8 cellular contexts compared by ENCODE assay signal in the genomic region with DNA sequence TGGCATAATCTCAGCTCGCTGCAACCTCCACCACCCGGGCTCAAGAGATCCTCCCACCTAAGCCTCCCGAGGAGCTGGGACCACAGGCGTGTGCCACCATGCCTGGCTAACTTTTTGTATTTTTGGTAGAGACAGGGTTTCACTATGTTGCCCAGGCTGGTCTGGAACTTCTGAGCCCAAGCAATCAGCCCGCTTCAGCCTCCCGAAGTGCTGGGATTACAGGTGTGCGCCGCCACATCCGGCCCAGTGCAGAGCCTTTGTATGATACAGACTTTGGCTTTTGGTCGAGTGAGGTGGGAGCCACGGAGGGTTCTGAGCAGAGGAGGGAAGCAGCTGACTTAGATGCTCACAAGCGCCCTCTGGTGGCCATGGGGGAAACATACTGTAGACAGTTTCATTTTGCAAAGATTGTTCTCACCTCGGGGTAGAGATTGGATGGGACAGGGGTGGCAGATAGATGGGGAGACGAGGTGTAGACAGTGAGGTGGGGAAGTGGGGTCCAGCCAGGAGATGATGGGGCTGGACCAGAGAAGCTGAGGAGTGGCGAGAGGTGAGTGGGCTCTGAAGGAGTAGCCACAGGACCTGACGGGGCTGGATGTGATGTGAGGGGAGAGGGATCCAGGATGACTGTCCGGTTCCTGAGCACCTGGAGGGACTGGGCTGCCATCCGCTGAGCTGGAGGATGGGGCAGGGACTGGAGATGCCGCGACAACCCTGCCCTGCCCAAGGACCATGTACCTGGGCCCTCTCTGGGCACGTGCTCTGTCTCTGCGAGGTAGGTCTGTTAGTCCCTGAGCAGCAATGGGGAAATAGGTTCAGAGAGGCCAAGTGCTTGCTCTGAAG.
DNase-seq lines count a peak whose midpoint lies in the region; ATAC-seq, FAIRE-seq and TF ChIP-seq lines count a peak whose summit lies in the region.
"Not testable (repeated sequence)": the region's sequence is repeated elsewhere in the genome, so short reads cannot be mapped to it uniquely, and the experiment has no call there.

No MANE protein-coding gene starts in this region.

- H3K4me3 Mint-ChIP-seq in activated CD4-positive, alpha-beta memory T cell treated with anti-CD3 and anti-CD28 coated beads for 36 hours, result peak overlapping the region; percentile 0
- not testable (repeated sequence) for H3K4me3 Mint-ChIP-seq in MCF 10A (ENCODE audit: unreplicated experiment)
- peak overlapping the region; percentile 33 for H3K4me3 Mint-ChIP-seq in stimulated activated effector memory CD8-positive, alpha-beta T cell treated with anti-CD3 and anti-CD28 coated beads, Interleukin-12 subunit alpha, Interleukin-12 subunit beta, amount 100 ng/mL, for 72 hours

- H3K27ac ChIP-seq in left ventricle myocardium inferior (replicated peaks); pancreas: not testable (repeated sequence)

- H3K27ac Mint-ChIP-seq in activated CD4-positive, alpha-beta memory T cell treated with anti-CD3 and anti-CD28 coated beads for 36 hours; MCF 10A (ENCODE audit: low read depth, unreplicated experiment): not testable (repeated sequence)
- H3K27ac Mint-ChIP-seq in stimulated activated effector memory CD8-positive, alpha-beta T cell treated with anti-CD3 and anti-CD28 coated beads, Interleukin-12 subunit alpha, Interleukin-12 subunit beta, amount 100 ng/mL, for 72 hours, result peak overlapping the region; percentile 62

- 78% methylated on average over 22 of the region's 22 CpGs for WGBS in pancreas, 2 donors

- DNase-seq in DMS 273 (lab: John Stamatoyannopoulos, UW; ENCODE audit: unreplicated experiment) (peak; percentile 75), LHCN-M2 (ENCODE audit: low read depth) (peak; percentile 43), RPMI7951 (ENCODE audit: low read depth) (peak; percentile 42), MCF 10A (ENCODE audit: unreplicated experiment) (peak; percentile 69), left ventricle myocardium inferior (peak; percentile 63), pancreas (peak; percentile 21 to 83 (median 44))
- DNase-seq in activated CD4-positive, alpha-beta memory T cell treated with anti-CD3 and anti-CD28 coated beads for 36 hours, result peak; percentile 86
- peak; percentile 73 to 88 for DNase-seq in stimulated activated effector memory CD8-positive, alpha-beta T cell treated with anti-CD3 and anti-CD28 coated beads, Interleukin-12 subunit alpha, Interleukin-12 subunit beta, amount 100 ng/mL, for 72 hours (ENCODE audit: low spot score in 2 of 2)

- peak; percentile 47 to 77 (median 70) for ATAC-seq in pancreas
- ATAC-seq in stimulated activated effector memory CD8-positive, alpha-beta T cell treated with anti-CD3 and anti-CD28 coated beads, Interleukin-12 subunit alpha, Interleukin-12 subunit beta, amount 100 ng/mL, for 72 hours, result peak; percentile 80

- not testable (repeated sequence) for H3K4me3 ChIP-seq in left ventricle myocardium inferior, pancreas

- H3K9me3 Mint-ChIP-seq in activated CD4-positive, alpha-beta memory T cell treated with anti-CD3 and anti-CD28 coated beads for 36 hours; MCF 10A (ENCODE audit: unreplicated experiment); stimulated activated effector memory CD8-positive, alpha-beta T cell treated with anti-CD3 and anti-CD28 coated beads, Interleukin-12 subunit alpha, Interleukin-12 subunit beta, amount 100 ng/mL, for 72 hours: not testable (repeated sequence)

- not testable (repeated sequence) for H3K27me3 ChIP-seq in left ventricle myocardium inferior (ENCODE audit: low read depth); pancreas

- H3K36me3 Mint-ChIP-seq in activated CD4-positive, alpha-beta memory T cell treated with anti-CD3 and anti-CD28 coated beads for 36 hours; MCF 10A (ENCODE audit: insufficient read depth, unreplicated experiment); stimulated activated effector memory CD8-positive, alpha-beta T cell treated with anti-CD3 and anti-CD28 coated beads, Interleukin-12 subunit alpha, Interleukin-12 subunit beta, amount 100 ng/mL, for 72 hours: not testable (repeated sequence)

- not testable (repeated sequence) for H3K4me1 ChIP-seq in left ventricle myocardium inferior, pancreas

- H3K9me3 ChIP-seq in left ventricle myocardium inferior (replicated peaks); pancreas: not testable (repeated sequence)

- H3K4me1 Mint-ChIP-seq in activated CD4-positive, alpha-beta memory T cell treated with anti-CD3 and anti-CD28 coated beads for 36 hours (ENCODE audit: low read depth), result not testable (repeated sequence)
- peaks cover 16% of the 10 kb centered on the region for H3K4me1 Mint-ChIP-seq in MCF 10A (ENCODE audit: insufficient read depth, unreplicated experiment)
- peaks cover 30% of the 10 kb centered on the region for H3K4me1 Mint-ChIP-seq in stimulated activated effector memory CD8-positive, alpha-beta T cell treated with anti-CD3 and anti-CD28 coated beads, Interleukin-12 subunit alpha, Interleukin-12 subunit beta, amount 100 ng/mL, for 72 hours

- not testable (repeated sequence) for H3K36me3 ChIP-seq in left ventricle myocardium inferior, pancreas

- not testable (repeated sequence) for BruUV-seq in MCF 10A (replicated peaks; lab: Mats Ljungman, UMichigan)

- intact Hi-C loops in activated CD4-positive, alpha-beta memory T cell treated with anti-CD3 and anti-CD28 coated beads for 36 hours (cut with micrococcal nuclease), result loop anchor here (10.0 kb wide), 3 partner anchors 245 to 615 kb away; a partner anchor contains a TSS
- intact Hi-C loops in MCF 10A (cut with micrococcal nuclease), result loop anchor here (5.0 kb wide), 1 partner anchor 242 kb away; a partner anchor contains a TSS
- intact Hi-C loops in left ventricle myocardium inferior (cut with micrococcal nuclease); pancreas (cut with DNase I): not testable (repeated sequence)

- POLR2A ChIA-PET in activated CD4-positive, alpha-beta memory T cell treated with anti-CD3 and anti-CD28 coated beads for 36 hours (lab: Charles Lee); MCF 10A (lab: Yijun Ruan, JAX): not testable (repeated sequence)

- TF ChIP-seq CTCF in MCF 10A (IDR thresholded peaks at IDR 0.05; ENCODE audit: unreplicated experiment), result peak; percentile 67
- peak; percentile 71 for TF ChIP-seq CTCF in left ventricle myocardium inferior (IDR thresholded peaks at IDR 0.05; ENCODE audit: borderline replicate concordance)
- TF ChIP-seq CTCF in pancreas (IDR thresholded peaks at IDR 0.05), result peak in 3 of 4 donors; percentile 33 to 47 (median 36)

- not testable (repeated sequence) for FAIRE-seq in pancreas (lab: Jason Lieb, UNC)

- CTCF ChIA-PET in activated CD4-positive, alpha-beta memory T cell treated with anti-CD3 and anti-CD28 coated beads for 36 hours (lab: Charles Lee), result interaction anchor here (0.8 to 1.6 kb wide), 3 partner anchors 10 to 243 kb away, joined by 5 to 8 read pairs (median 7); a partner anchor contains a TSS
- CTCF ChIA-PET in MCF 10A (lab: Yijun Ruan, JAX), result interaction anchor here (0.6 to 3.0 kb wide), 3 partner anchors 10 to 40 kb away, joined by 4 to 14 read pairs (median 4); no protein-coding TSS in a partner anchor

- H3K27me3 Mint-ChIP-seq in activated CD4-positive, alpha-beta memory T cell treated with anti-CD3 and anti-CD28 coated beads for 36 hours; MCF 10A (ENCODE audit: insufficient read depth, unreplicated experiment): not testable (repeated sequence)
